In genomic region chr20:8309638-8310037, GRCh38 we compare ENCODE assay signal across 11 cellular contexts.
DNase-seq lines count a peak whose midpoint lies in the region; ATAC-seq and TF ChIP-seq lines count a peak whose summit lies in the region.
"Had no signal": no experiment of that assay in that cellular context is flagged by ENCODE, and none has a peak within 500 bp of the region (broad histone marks: within the 10 kb centered on the region; RNA-seq: fewer than 3 reads in every experiment).

No MANE protein-coding gene starts in this region.

- TF ChIP-seq EP300 in stomach (IDR thresholded peaks at IDR 0.05), result no peak

- H3K27ac ChIP-seq in caudate nucleus (ENCODE audit: low read depth, low read length) (peak overlapping the region; percentile 49), stomach (no peak overlapping the region)

- no peak for TF ChIP-seq POLR2A in stomach (IDR thresholded peaks at IDR 0.05)

- intact Hi-C loops in stomach (cut with DNase I; ENCODE audit: low total_unique reads), result no loop called here

- peaks cover 0 to 22% (median 9%) of the 10 kb centered on the region in 4 donors for H3K4me1 ChIP-seq in stomach

- H3K36me3 ChIP-seq in stomach, result no peaks in the 10 kb centered on the region

- no peak for ATAC-seq in GM19328 (IDR thresholded peaks at IDR 0.05; ENCODE audit: unreplicated experiment)

- H3K4me3 ChIP-seq in AG10803 (ENCODE audit: low read length) (no peak overlapping the region), stomach (no peak overlapping the region)

- DNase-seq in AG10803 (ENCODE audit: low read depth) (peak; percentile 46), NCI-H146 (lab: John Stamatoyannopoulos, UW) (peak; percentile 60), caudate nucleus (lab: John Stamatoyannopoulos, UW) (peak in 30 of 61 donors; percentile 1 to 77 (median 21)), left kidney (ENCODE audit: low read depth, low spot score) (peak; percentile 41), stomach (no peak), activated gamma-delta T cell treated with Interleukin-2 at 50 U/mL for 16 hours (no peak), GM19240 (ENCODE audit: insufficient read length, low spot score) (no peak)
- DNase-seq: activated naive CD4-positive, alpha-beta T cell treated with anti-CD3 and anti-CD28 coated beads, Interleukin-2, amount 10 ng/mL, durations not matched to agents 7 days and 5 days; islet precursor cell; stimulated activated CD4-positive, alpha-beta T cell treated with anti-CD3 and anti-CD28 coated beads, Interleukin-4, amount 100 ng/mL, for 4 hours had no signal

- no peaks in the 10 kb centered on the region for H3K9me3 ChIP-seq in stomach

- TF ChIP-seq CTCF in AG10803 (conservative IDR thresholded peaks at IDR 0.05; ENCODE audit: low read length) (no peak), stomach (IDR thresholded peaks at IDR 0.05) (no peak)

- WGBS in stomach, 5 donors, result 31 to 53% (median 44%) methylated on average over 5 of the region's 5 CpGs

- no peaks in the 10 kb centered on the region for H3K27me3 ChIP-seq in stomach

Comparison
In these comparisons a context has a peak if more than half of its experiments do, and no peak if none do; other contexts are left out.
1. DNase-seq: peak in AG10803 (single experiment), NCI-H146 (single experiment) and left kidney (single experiment); none in stomach (single experiment), activated gamma-delta T cell treated with Interleukin-2 at 50 U/mL for 16 hours (single experiment) and GM19240 (single experiment).